ENCODE assay signal across 25 cellular contexts in genomic region chrX:150647331-150647730, GRCh38.
"Had no signal": no experiment of that assay in that cellular context is flagged by ENCODE, and none has a peak within 500 bp of the region (broad histone marks: within the 10 kb centered on the region; RNA-seq: fewer than 3 reads in every experiment).

No MANE protein-coding gene starts in this region.

- H3K27me3 ChIP-seq: esophagus muscularis mucosa, foreskin keratinocyte, gastroesophageal sphincter, heart left ventricle, hepatocyte, neutrophil, right lobe of liver, transverse colon, upper lobe of right lung, uterus had no signal

- H3K4me2 ChIP-seq: hepatocyte had no signal

- H3K27me3 Mint-ChIP-seq: naive thymus-derived CD8-positive, alpha-beta T cell; progenitor cell of endocrine pancreas; stimulated activated naive B cell treated with anti-CD40 and anti-IgM and Interleukin-4, amounts not matched to agents 10 μg/mL and 1 μg/mL and 100 μg/mL, for 72 hours; stimulated activated naive CD8-positive, alpha-beta T cell treated with anti-CD3 and anti-CD28 coated beads, Interleukin-15, Interleukin-2, amounts not matched to agents 100 ng/mL and 50 ng/mL, for 24 hours had no signal

- DNase-seq: cortex of kidney; dorsolateral prefrontal cortex; effector CD4-positive, alpha-beta T cell; foreskin keratinocyte; heart left ventricle; left cardiac atrium; left ventricle myocardium inferior; lower lobe of right lung; naive thymus-derived CD8-positive, alpha-beta T cell; right lobe of liver; small intestine; stimulated activated CD4-positive, alpha-beta T cell treated with anti-CD3 and anti-CD28 coated beads, Interleukin-15, amount 100 ng/mL, for 24 hours; stimulated activated CD4-positive, alpha-beta T cell treated with anti-CD3 and anti-CD28 coated beads, Interleukin-2, amount 100 ng/mL, for 48 hours; stimulated activated naive B cell treated with anti-CD40 and anti-IgM and Interleukin-4, amounts not matched to agents 10 μg/mL and 1 μg/mL and 100 μg/mL, for 72 hours; transverse colon; upper lobe of right lung; uterus had no signal

- H3K36me3 ChIP-seq: thoracic aorta, transverse colon, uterus had no signal

- H2AFZ ChIP-seq: hepatocyte, parathyroid adenoma had no signal

- H3K79me2 ChIP-seq: hepatocyte, parathyroid adenoma had no signal

- H3K27ac ChIP-seq: dorsolateral prefrontal cortex, esophagus muscularis mucosa, foreskin keratinocyte, gastroesophageal sphincter, heart left ventricle, hepatocyte, left ventricle myocardium inferior, lower lobe of right lung, neutrophil, parathyroid adenoma, right lobe of liver, thoracic aorta, transverse colon, upper lobe of right lung, uterus had no signal

- H3K4me3 Mint-ChIP-seq: naive thymus-derived CD8-positive, alpha-beta T cell; stimulated activated naive B cell treated with anti-CD40 and anti-IgM and Interleukin-4, amounts not matched to agents 10 μg/mL and 1 μg/mL and 100 μg/mL, for 72 hours; stimulated activated naive CD8-positive, alpha-beta T cell treated with anti-CD3 and anti-CD28 coated beads, Interleukin-15, Interleukin-2, amounts not matched to agents 100 ng/mL and 50 ng/mL, for 24 hours had no signal

- H3K4me1 Mint-ChIP-seq: stimulated activated naive B cell treated with anti-CD40 and anti-IgM and Interleukin-4, amounts not matched to agents 10 μg/mL and 1 μg/mL and 100 μg/mL, for 72 hours had no signal

- H3K4me1 ChIP-seq: gastroesophageal sphincter, heart left ventricle, left ventricle myocardium inferior, lower lobe of right lung, parathyroid adenoma, right lobe of liver, transverse colon, upper lobe of right lung, uterus had no signal

- H3K9ac ChIP-seq: parathyroid adenoma had no signal

- H3K27ac Mint-ChIP-seq: naive thymus-derived CD8-positive, alpha-beta T cell; progenitor cell of endocrine pancreas; stimulated activated naive B cell treated with anti-CD40 and anti-IgM and Interleukin-4, amounts not matched to agents 10 μg/mL and 1 μg/mL and 100 μg/mL, for 72 hours; stimulated activated naive CD8-positive, alpha-beta T cell treated with anti-CD3 and anti-CD28 coated beads, Interleukin-15, Interleukin-2, amounts not matched to agents 100 ng/mL and 50 ng/mL, for 24 hours had no signal

- H3K4me3 ChIP-seq: dorsolateral prefrontal cortex, esophagus muscularis mucosa, gastroesophageal sphincter, heart left ventricle, hepatocyte, left ventricle myocardium inferior, lower lobe of right lung, right lobe of liver, thoracic aorta, transverse colon, upper lobe of right lung, uterus had no signal

- H3K9me3 Mint-ChIP-seq: naive thymus-derived CD8-positive, alpha-beta T cell; stimulated activated naive B cell treated with anti-CD40 and anti-IgM and Interleukin-4, amounts not matched to agents 10 μg/mL and 1 μg/mL and 100 μg/mL, for 72 hours; stimulated activated naive CD8-positive, alpha-beta T cell treated with anti-CD3 and anti-CD28 coated beads, Interleukin-15, Interleukin-2, amounts not matched to agents 100 ng/mL and 50 ng/mL, for 24 hours had no signal

- H3K9me3 ChIP-seq: esophagus muscularis mucosa, gastroesophageal sphincter, heart left ventricle, left ventricle myocardium inferior, lower lobe of right lung, neutrophil, right lobe of liver, thoracic aorta, transverse colon, upper lobe of right lung, uterus had no signal

- ATAC-seq: foreskin keratinocyte; gastroesophageal sphincter; heart left ventricle; left cardiac atrium; lower lobe of right lung; naive thymus-derived CD8-positive, alpha-beta T cell; right lobe of liver; stimulated activated naive B cell treated with anti-CD40 and anti-IgM and Interleukin-4, amounts not matched to agents 10 μg/mL and 1 μg/mL and 100 μg/mL, for 72 hours; upper lobe of right lung had no signal
